Comparison of ENCODE assay signal across 8 cellular contexts in genomic region chr1:83114136-83114834, GRCh38.
"Had no signal": no experiment of that assay in that cellular context is flagged by ENCODE, and none has a peak within 500 bp of the region (broad histone marks: within the 10 kb centered on the region; RNA-seq: fewer than 3 reads in every experiment).

No MANE protein-coding gene starts in this region.

- H3K9me3 ChIP-seq: HAP-1 had no signal

- H3K36me3 ChIP-seq: HAP-1 had no signal

- H3K4me1 ChIP-seq: HAP-1 had no signal

- DNase-seq: H7, KG1 had no signal

- FAIRE-seq: H1, HTR-8/SVneo, K562 had no signal

- H3K4me2 ChIP-seq: GM23338 had no signal

- H2AFZ ChIP-seq: GM23338 had no signal

- H3K9me3 Mint-ChIP-seq: GM23338 had no signal

- H3K4me3 ChIP-seq: GM23338, HAP-1, K562 had no signal

- H3K27ac ChIP-seq: HL-60 had no signal

- H3K27ac Mint-ChIP-seq: GM23338 had no signal

- H3K4me3 Mint-ChIP-seq: GM23338 had no signal
